In genomic region chr9:35604578-35605335, GRCh38 we compare ENCODE assay signal across 8 cellular contexts. TPM values are rescaled to one million over a fixed set of nuclear protein-coding genes. Genes with fewer than 3 reads are reported as not detected.
DNase-seq lines count a peak whose midpoint lies in the region; ATAC-seq and TF ChIP-seq lines count a peak whose summit lies in the region.

TSS of gene TESK1 (plus strand) at chr9:35605262. CDS start at chr9:35605620, 358 bp downstream.

- in situ Hi-C loops in ACHN (cut with HindIII; ENCODE audit: low pct_ligation_motif_present, low pct_unique_long_range_greater_than_20kb, low sequenced_read_pairs): no loop called here

- CTCF ChIA-PET in activated CD8-positive, alpha-beta T cell treated with anti-CD3 and anti-CD28 coated beads for 36 hours (lab: Charles Lee): interaction anchor here (0.7 to 3.2 kb wide), 10 partner anchors 12 to 207 kb away, joined by 3 to 23 read pairs (median 7); partner anchors contain the start of genes CD72, CREB3, GBA2 and RGP1

- POLR2A ChIA-PET in activated CD8-positive, alpha-beta T cell treated with anti-CD3 and anti-CD28 coated beads for 36 hours (lab: Charles Lee): interaction anchor here (1.4 to 3.1 kb wide), 3 partner anchors 15 to 43 kb away, joined by 3 to 10 read pairs (median 10); no protein-coding TSS in a partner anchor

- H3K36me3 ChIP-seq in lower lobe of right lung: peaks cover 28% of the 10 kb centered on the region

- intact Hi-C loops in activated CD8-positive, alpha-beta T cell treated with anti-CD3 and anti-CD28 coated beads for 36 hours (cut with micrococcal nuclease): loop anchor here (5.0 kb wide), 1 partner anchor 128 kb away; the partner anchor contains the start of genes CREB3 and TLN1
- intact Hi-C loops in lower lobe of right lung (cut with DNase I): no loop called here

- no peaks in the 10 kb centered on the region for H3K27me3 Mint-ChIP-seq in activated CD8-positive, alpha-beta T cell treated with anti-CD3 and anti-CD28 coated beads for 36 hours

- no peaks in the 10 kb centered on the region for H3K9me3 ChIP-seq in lower lobe of right lung

- peak; percentile 46 for ATAC-seq in GM18867 (IDR thresholded peaks at IDR 0.05; ENCODE audit: unreplicated experiment)
- ATAC-seq in HG03139 (IDR thresholded peaks at IDR 0.05; ENCODE audit: unreplicated experiment): peak; percentile 38
- peak; percentile 42 for ATAC-seq in activated CD8-positive, alpha-beta T cell treated with anti-CD3 and anti-CD28 coated beads for 36 hours
- peak; percentile 76 to 82 for ATAC-seq in lower lobe of right lung

- peaks cover 28% of the 10 kb centered on the region for H3K4me1 Mint-ChIP-seq in activated CD8-positive, alpha-beta T cell treated with anti-CD3 and anti-CD28 coated beads for 36 hours (ENCODE audit: low read depth)

- H3K4me3 ChIP-seq in lower lobe of right lung: peak within 1 kb of the TSS; percentile 83

- peak within 1 kb of the TSS; percentile 87 for H3K4me3 Mint-ChIP-seq in activated CD8-positive, alpha-beta T cell treated with anti-CD3 and anti-CD28 coated beads for 36 hours

- no peaks in the 10 kb centered on the region for H3K27me3 ChIP-seq in lower lobe of right lung (ENCODE audit: low read depth)

- DNase-seq in ACHN (peak; percentile 73), NCI-H510A treated with DMSO at 0.1 percent for 48 hours (lab: John Stamatoyannopoulos, UW) (peak; percentile 65), lower lobe of right lung (peak; percentile 86)
- peak; percentile 89 for DNase-seq in activated CD8-positive, alpha-beta T cell treated with anti-CD3 and anti-CD28 coated beads for 36 hours
- peak; percentile 72 for DNase-seq in effector CD4-positive, alpha-beta T cell
- DNase-seq in stimulated activated CD4-positive, alpha-beta T cell treated with anti-CD3 and anti-CD28 coated beads, Interleukin-4, amount 100 ng/mL, for 48 hours (ENCODE audit: low read depth in 2 of 2): peak; percentile 81 to 83

- peak within 1 kb of the TSS; percentile 95 for H3K27ac Mint-ChIP-seq in activated CD8-positive, alpha-beta T cell treated with anti-CD3 and anti-CD28 coated beads for 36 hours

- H3K4me1 ChIP-seq in lower lobe of right lung: peaks cover 29% of the 10 kb centered on the region

- peaks cover 21% of the 10 kb centered on the region for H3K36me3 Mint-ChIP-seq in activated CD8-positive, alpha-beta T cell treated with anti-CD3 and anti-CD28 coated beads for 36 hours (ENCODE audit: low read depth)

- H3K27ac ChIP-seq in lower lobe of right lung: peak within 1 kb of the TSS; percentile 90

- H3K9me3 Mint-ChIP-seq in activated CD8-positive, alpha-beta T cell treated with anti-CD3 and anti-CD28 coated beads for 36 hours: no peaks in the 10 kb centered on the region

- TF ChIP-seq CTCF in activated CD8-positive, alpha-beta T cell treated with anti-CD3 and anti-CD28 coated beads for 36 hours (IDR thresholded peaks at IDR 0.05): no peak
- no peak for TF ChIP-seq CTCF in lower lobe of right lung (IDR thresholded peaks at IDR 0.05)

RNA-seq across cellular contexts. Expression of gene TESK1, which starts in this region (rescaled TPM):
- total RNA-seq in activated CD8-positive, alpha-beta T cell treated with anti-CD3 and anti-CD28 coated beads for 36 hours: 10 to 100 TPM; 26.1 to 26.9 TPM
- total RNA-seq in lower lobe of right lung: 44.0 TPM

Comparison
In these comparisons a context has a peak if more than half of its experiments do, and no peak if none do; other contexts are left out.
1. Peak in every context shown above with its lines: DNase-seq, ATAC-seq, H3K4me3 ChIP-seq and H3K27ac ChIP-seq.